ENCODE assay signal across 8 cellular contexts in the genomic region with DNA sequence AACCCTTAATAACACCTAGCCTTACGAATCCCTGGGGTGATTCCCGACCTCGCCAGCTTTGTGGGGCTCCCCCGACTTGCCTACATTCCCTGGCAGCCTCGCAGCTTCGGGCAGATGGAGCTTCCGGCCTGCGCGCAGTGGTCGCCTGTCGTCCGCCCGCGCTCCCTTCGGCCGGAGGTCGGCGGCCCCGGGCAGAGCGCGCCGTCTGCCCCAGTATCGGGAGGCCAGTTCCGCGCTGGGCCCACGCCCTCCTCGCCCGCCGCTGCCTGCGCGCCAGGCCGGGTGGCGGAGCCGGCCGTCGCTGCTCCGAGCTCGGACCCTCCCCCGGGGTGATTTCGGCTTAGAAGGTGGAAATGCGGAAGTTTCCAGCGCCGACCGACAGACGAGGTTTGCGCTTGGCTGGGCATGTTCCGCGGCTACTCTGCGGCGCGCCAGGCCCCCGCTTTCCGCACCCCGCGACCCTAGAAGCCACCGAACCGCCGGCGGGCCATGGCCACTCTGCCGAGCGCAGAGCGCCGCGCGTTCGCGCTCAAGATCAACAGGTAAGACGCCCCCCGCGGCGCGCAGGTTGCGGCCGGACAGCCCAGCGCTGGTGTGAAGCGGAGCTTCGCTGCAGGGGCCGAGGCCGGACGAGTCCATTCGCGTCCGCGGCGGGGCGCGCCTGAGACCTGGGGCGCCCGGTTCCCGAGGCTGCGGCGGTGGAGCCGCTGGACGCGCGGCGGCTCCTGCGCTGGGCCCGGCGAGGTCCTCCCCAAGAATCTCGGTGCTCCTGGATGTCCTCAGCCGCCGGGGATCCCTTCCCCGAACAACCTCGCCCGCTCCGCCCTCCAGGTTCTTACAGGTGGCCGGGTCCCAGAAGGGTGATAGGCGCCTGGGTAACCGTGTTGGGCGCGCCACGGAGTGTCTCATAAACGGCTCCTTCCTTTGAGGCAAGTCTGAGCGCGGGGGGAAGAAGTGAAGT. TPM values are rescaled to one million over a fixed set of nuclear protein-coding genes. Genes with fewer than 3 reads are reported as not detected.
DNase-seq lines count a peak whose midpoint lies in the region; ATAC-seq and TF ChIP-seq lines count a peak whose summit lies in the region.

A gene (plus strand): TSS at position 378 of the 961 bp plus-strand sequence. CDS start 112 bp downstream, at position 490.

- no TSS peak for BruUV-seq in OCI-LY7 (replicated peaks; lab: Mats Ljungman, UMichigan)

- peak; percentile 67 for TF ChIP-seq CTCF in OCI-LY7 (conservative IDR thresholded peaks at IDR 0.05; ENCODE audit: low read length)
- TF ChIP-seq CTCF in glutamatergic neuron (IDR thresholded peaks at IDR 0.05; ENCODE audit: partially characterized antibody, unreplicated experiment) = peak; percentile 14
- TF ChIP-seq CTCF in prostate gland (IDR thresholded peaks at IDR 0.05) = peak in 3 of 4 experiments; percentile 2 to 57 (median 49)

- TF ChIP-seq POLR2A in prostate gland (IDR thresholded peaks at IDR 0.05) = peak; percentile 38

- no peaks in the 10 kb centered on the region for H4K20me1 ChIP-seq in OCI-LY7 (ENCODE audit: insufficient read depth, low read length)

- no peaks in the 10 kb centered on the region for H3K79me2 ChIP-seq in OCI-LY7 (ENCODE audit: insufficient read depth, low read depth, low read length)

- H3K4me2 ChIP-seq in OCI-LY7 (ENCODE audit: low read length) = peak within 1 kb of the TSS; percentile 80

- peaks cover 28% of the 10 kb centered on the region for H3K4me1 Mint-ChIP-seq in activated T-helper 2 cell treated with anti-CD3 and anti-CD28 coated beads, Interferon-gamma antibody, Interleukin-2, Interleukin-4, amounts not matched to agents 10 μg/mL and 5 μg/mL and 100 μg/mL, durations not matched to agents 14 hours and 24 hours and 36 hours (ENCODE audit: low read depth)
- H3K4me1 Mint-ChIP-seq in glutamatergic neuron (ENCODE audit: low read depth, unreplicated experiment) = no peaks in the 10 kb centered on the region

- H3K4me3 Mint-ChIP-seq in activated T-helper 2 cell treated with anti-CD3 and anti-CD28 coated beads, Interferon-gamma antibody, Interleukin-2, Interleukin-4, amounts not matched to agents 10 μg/mL and 5 μg/mL and 100 μg/mL, durations not matched to agents 14 hours and 24 hours and 36 hours (ENCODE audit: low read depth) = peak within 1 kb of the TSS; percentile 85
- H3K4me3 Mint-ChIP-seq in glutamatergic neuron (ENCODE audit: unreplicated experiment) = peak within 1 kb of the TSS; percentile 74

- H3K27ac Mint-ChIP-seq in activated T-helper 2 cell treated with anti-CD3 and anti-CD28 coated beads, Interferon-gamma antibody, Interleukin-2, Interleukin-4, amounts not matched to agents 10 μg/mL and 5 μg/mL and 100 μg/mL, durations not matched to agents 14 hours and 24 hours and 36 hours = peak within 1 kb of the TSS; percentile 79
- no peak within 1 kb of the TSS for H3K27ac Mint-ChIP-seq in glutamatergic neuron (ENCODE audit: unreplicated experiment)

- intact Hi-C loops in OCI-LY7 (cut with micrococcal nuclease; ENCODE audit: unreplicated experiment) = loop anchor here (1.0 kb wide), 1 partner anchor 59 kb away; no protein-coding TSS in a partner anchor
- intact Hi-C loops in activated T-helper 2 cell treated with anti-CD3 and anti-CD28 coated beads, Interferon-gamma antibody, Interleukin-2, Interleukin-4, amounts not matched to agents 10 μg/mL and 5 μg/mL and 100 μg/mL, durations not matched to agents 14 hours and 24 hours and 36 hours (cut with micrococcal nuclease) = loop anchor here (1.0 kb wide), 1 partner anchor 64 kb away; no protein-coding TSS in a partner anchor
- intact Hi-C loops in prostate gland (cut with DNase I) = no loop called here

- H3K4me3 ChIP-seq in OCI-LY7 (ENCODE audit: low read depth, low read length, poor library complexity, severe bottlenecking) = peak within 1 kb of the TSS; percentile 70
- H3K4me3 ChIP-seq in prostate gland = peak within 1 kb of the TSS; percentile 43 to 55
- peak within 1 kb of the TSS; percentile 54 for H3K4me3 ChIP-seq in urinary bladder (ENCODE audit: low read depth, low read length)

- H3K36me3 Mint-ChIP-seq in activated T-helper 2 cell treated with anti-CD3 and anti-CD28 coated beads, Interferon-gamma antibody, Interleukin-2, Interleukin-4, amounts not matched to agents 10 μg/mL and 5 μg/mL and 100 μg/mL, durations not matched to agents 14 hours and 24 hours and 36 hours (ENCODE audit: low read depth) = peaks cover 17% of the 10 kb centered on the region
- H3K36me3 Mint-ChIP-seq in glutamatergic neuron (ENCODE audit: unreplicated experiment) = no peaks in the 10 kb centered on the region

- no peaks in the 10 kb centered on the region for H3K9me3 ChIP-seq in OCI-LY7 (ENCODE audit: low read length)
- H3K9me3 ChIP-seq in prostate gland = no peaks in the 10 kb centered on the region

- POLR2A ChIA-PET in OCI-LY7 (lab: Charles Lee) = interaction anchor here (0.9 to 3.0 kb wide), 5 partner anchors 9 to 243 kb away, joined by 3 to 14 read pairs (median 4); no protein-coding TSS in a partner anchor

- H3K36me3 ChIP-seq in OCI-LY7 (ENCODE audit: insufficient read depth, low read length) (no peaks in the 10 kb centered on the region), prostate gland (no peaks in the 10 kb centered on the region), urinary bladder (ENCODE audit: insufficient read depth) (no peaks in the 10 kb centered on the region)

- H3K27ac ChIP-seq in OCI-LY7 (ENCODE audit: low read depth, low read length, poor library complexity, severe bottlenecking) (no peak within 1 kb of the TSS), prostate gland (peak within 1 kb of the TSS; percentile 80 to 86), urinary bladder (ENCODE audit: low read depth) (peak within 1 kb of the TSS; percentile 68)

- CTCF ChIA-PET in OCI-LY7 (lab: Charles Lee; ENCODE audit: unreplicated experiment) = no interaction called here

- H3K9me3 Mint-ChIP-seq in activated T-helper 2 cell treated with anti-CD3 and anti-CD28 coated beads, Interferon-gamma antibody, Interleukin-2, Interleukin-4, amounts not matched to agents 10 μg/mL and 5 μg/mL and 100 μg/mL, durations not matched to agents 14 hours and 24 hours and 36 hours = no peaks in the 10 kb centered on the region
- no peaks in the 10 kb centered on the region for H3K9me3 Mint-ChIP-seq in glutamatergic neuron (ENCODE audit: unreplicated experiment)

- peak within 1 kb of the TSS; percentile 85 for H2AFZ ChIP-seq in OCI-LY7 (ENCODE audit: low read length)

- DNase-seq in NK-92 treated with Interleukin-12 subunit alpha and Interleukin-12 subunit beta, amount 100 ng/mL, for 24 hours (lab: John Stamatoyannopoulos, UW) = peak; percentile 82
- DNase-seq in NK-92 (lab: John Stamatoyannopoulos, UW; ENCODE audit: unreplicated experiment) = no peak
- DNase-seq in OCI-LY7 (ENCODE audit: low spot score) = peak; percentile 84
- DNase-seq in activated T-helper 2 cell treated with anti-CD3 and anti-CD28 coated beads, Interferon-gamma antibody, Interleukin-2, Interleukin-4, amounts not matched to agents 10 μg/mL and 5 μg/mL and 100 μg/mL, durations not matched to agents 14 hours and 24 hours and 36 hours (ENCODE audit: low spot score) = peak; percentile 59
- peak; percentile 77 for DNase-seq in glutamatergic neuron
- DNase-seq in prostate gland (ENCODE audit: low spot score) = peak; percentile 55

- no peaks in the 10 kb centered on the region for H3K27me3 ChIP-seq in prostate gland (replicated peaks; ENCODE audit: insufficient read depth)

- WGBS in prostate gland = under 1% methylated on average over 46 of the region's 116 CpGs
- whole genome bisulfite sequencing in urinary bladder = under 1% methylated on average over 116 of the region's 116 CpGs

- ATAC-seq in HG03064 (IDR thresholded peaks at IDR 0.05; ENCODE audit: low read depth, unreplicated experiment) = peak; percentile 88

- peaks cover 13% of the 10 kb centered on the region for H3K4me1 ChIP-seq in OCI-LY7 (ENCODE audit: insufficient read depth, low read length, poor library complexity, severe bottlenecking)
- H3K4me1 ChIP-seq in prostate gland (replicated peaks) = no peaks in the 10 kb centered on the region
- no peaks in the 10 kb centered on the region for H3K4me1 ChIP-seq in urinary bladder (ENCODE audit: insufficient read depth)

- peaks cover 12% of the 10 kb centered on the region for H3K27me3 Mint-ChIP-seq in activated T-helper 2 cell treated with anti-CD3 and anti-CD28 coated beads, Interferon-gamma antibody, Interleukin-2, Interleukin-4, amounts not matched to agents 10 μg/mL and 5 μg/mL and 100 μg/mL, durations not matched to agents 14 hours and 24 hours and 36 hours (ENCODE audit: low read depth)
- no peaks in the 10 kb centered on the region for H3K27me3 Mint-ChIP-seq in glutamatergic neuron (ENCODE audit: unreplicated experiment)

- H3K9me2 ChIP-seq in OCI-LY7 (ENCODE audit: insufficient read depth, low read length) = no peaks in the 10 kb centered on the region

RNA-seq across cellular contexts. Expression of the gene that starts here (rescaled TPM):
- total RNA-seq in OCI-LY7 (2014; rRNA removed; shearing (Covaris generic)) = 59.0 and 63.7 TPM in 2 replicates
- total RNA-seq in OCI-LY7 (2022) (145 TPM in 2 replicates), glutamatergic neuron (ENCODE audit: unreplicated experiment) (0.22 TPM), prostate gland (10 to 100 TPM; 24.6 to 35.5 TPM), urinary bladder (12.5 TPM)
- total RNA-seq in activated T-helper 2 cell treated with anti-CD3 and anti-CD28 coated beads, Interferon-gamma antibody, Interleukin-2, Interleukin-4, amounts not matched to agents 10 μg/mL and 5 μg/mL and 100 μg/mL, durations not matched to agents 14 hours and 24 hours and 36 hours = 113 and 123 TPM in 2 replicates
- polyA plus RNA-seq in urinary bladder = 5.2 TPM

Comparison
In these comparisons a context has a peak if more than half of its experiments do, and no peak if none do; other contexts are left out.
1. RNA of the gene that starts here (total RNA-seq): 59.0 to 145 TPM in OCI-LY7, 113 to 123 TPM in activated T-helper 2 cell treated with anti-CD3 and anti-CD28 coated beads, Interferon-gamma antibody, Interleukin-2, Interleukin-4, amounts not matched to agents 10 μg/mL and 5 μg/mL and 100 μg/mL, durations not matched to agents 14 hours and 24 hours and 36 hours, 24.6 to 35.5 TPM in prostate gland and 12.5 TPM in urinary bladder (single experiment); 0.22 TPM in glutamatergic neuron (single experiment); every median in the first group is over 10 times any median in the second.
2. Peak in DNase-seq in glutamatergic neuron; RNA of the gene not detected or under 1 TPM.
3. CTCF ChIP-seq: peak in every context shown above with its lines; median percentile 67 in OCI-LY7; 49 in prostate gland; 14 in glutamatergic neuron.
4. Peak in every context shown above with its lines, with median percentiles within 50 percentile points of each other: H3K4me3 ChIP-seq.